23 cellular contexts compared by ENCODE assay signal in genomic region chr6:161068296-161068695, GRCh38.
"Had no signal": no experiment of that assay in that cellular context is flagged by ENCODE, and none has a peak within 500 bp of the region (broad histone marks: within the 10 kb centered on the region; RNA-seq: fewer than 3 reads in every experiment).

No MANE protein-coding gene starts in this region.

- H3K27me3 ChIP-seq: brain microvascular endothelial cell, neutrophil, pancreas, sigmoid colon, stomach, vagina had no signal

- H3K27ac ChIP-seq: brain microvascular endothelial cell, coronary artery, lower lobe of right lung, neutrophil, pancreas, sigmoid colon, stomach, vagina had no signal

- ATAC-seq: activated naive CD8-positive, alpha-beta T cell treated with anti-CD3 and anti-CD28 coated beads, Interleukin-2, amount 50 U/mL, for 24 hours; activated T-cell treated with anti-CD3 and anti-CD28 coated beads, Interleukin-2, amount 50 U/mL, for 4 hours; lower lobe of right lung; natural killer cell; pancreas; stimulated activated effector memory CD8-positive, alpha-beta T cell treated with anti-CD3 and anti-CD28 coated beads, Interleukin-12 subunit alpha, Interleukin-12 subunit beta, amount 100 ng/mL, for 72 hours had no signal

- H3K9me3 ChIP-seq: lower lobe of right lung, neutrophil, pancreas, sigmoid colon, stomach, vagina had no signal

- H3K4me3 ChIP-seq: coronary artery, lower lobe of right lung, pancreas, sigmoid colon, stomach, vagina had no signal

- DNase-seq: activated CD4-positive, alpha-beta T cell treated with anti-CD3 and anti-CD28 coated beads, Interleukin-2, amount 50 U/mL, for 1 hour; activated CD4-positive, CD25-positive, alpha-beta regulatory T cell treated with anti-CD3 and anti-CD28 coated beads, Interleukin-2, amount 50 U/mL, for 72 hours; activated CD8-positive, alpha-beta memory T cell treated with anti-CD3 and anti-CD28 coated beads, Interleukin-2, amount 50 U/mL, for 4 hours; activated effector memory CD4-positive, alpha-beta T cell treated with Interleukin-2 at 50 U/mL for 16 hours; activated naive CD4-positive, alpha-beta T cell treated with anti-CD3 and anti-CD28 coated beads, Interleukin-2, amount 10 ng/mL, durations not matched to agents 7 days and 5 days; activated naive CD8-positive, alpha-beta T cell treated with anti-CD3 and anti-CD28 coated beads, Interleukin-2, amount 50 U/mL, for 24 hours; activated T-cell treated with anti-CD3 and anti-CD28 coated beads, Interleukin-2, amount 50 U/mL, for 4 hours; aorta; brain microvascular endothelial cell; erythroblast; foreskin melanocyte; glutamatergic neuron; lower lobe of right lung; natural killer cell; pancreas; sigmoid colon; stimulated activated CD4-positive, alpha-beta T cell treated with anti-CD3 and anti-CD28 coated beads, Interleukin-4, amount 100 ng/mL, for 24 hours; stomach; trophoblast cell had no signal

- H3K36me3 ChIP-seq: brain microvascular endothelial cell had no signal

- H3K4me1 ChIP-seq: lower lobe of right lung, pancreas, sigmoid colon, stomach had no signal
